8 cellular contexts compared by ENCODE assay signal in the genomic region with DNA sequence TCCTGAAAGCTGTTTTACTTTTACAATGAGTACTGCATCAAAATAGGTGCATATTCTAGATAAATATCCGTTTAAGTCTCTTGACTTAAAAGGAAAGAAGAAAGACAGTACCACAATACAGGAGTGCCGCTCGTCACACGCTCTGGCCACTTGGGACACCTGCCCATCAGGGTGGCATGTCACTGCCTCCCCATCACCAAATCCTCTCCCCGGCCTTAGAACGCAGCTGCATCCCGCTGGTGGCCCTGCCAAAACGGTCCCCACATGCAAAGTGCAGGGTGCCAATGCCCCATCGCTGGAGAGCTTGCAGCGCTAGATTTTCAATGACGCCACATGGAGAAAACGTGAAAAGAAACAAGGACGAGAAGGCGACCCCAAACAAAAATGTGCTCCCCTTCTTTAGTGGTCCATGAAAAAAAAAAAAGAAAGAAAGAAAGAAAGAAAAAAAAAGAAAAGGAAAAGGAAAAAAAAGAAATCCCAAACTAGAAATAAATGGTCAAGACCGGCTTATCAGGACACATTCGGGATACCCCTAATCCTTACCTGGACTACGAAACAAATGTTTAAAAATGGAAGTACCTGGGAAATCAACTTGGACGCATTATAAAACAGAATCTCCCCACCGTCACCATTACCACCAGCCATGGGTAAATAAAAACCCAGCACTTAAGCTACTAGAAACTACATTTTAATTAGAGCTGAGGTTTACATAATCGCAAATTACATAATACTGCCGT. TPM values are rescaled to one million over a fixed set of nuclear protein-coding genes. Genes with fewer than 3 reads are reported as not detected.
A peak's percentile ranks its signal among the peaks of the same experiment; 100 is the strongest.
DNase-seq lines count a peak whose midpoint lies in the region; ATAC-seq and TF ChIP-seq lines count a peak whose summit lies in the region.

No MANE protein-coding gene starts in this region.

- no peak overlapping the region for H2BK5ac ChIP-seq in mesenchymal stem cell (ENCODE audit: low read depth, low read length, poor library complexity, severe bottlenecking)

- H3K4ac ChIP-seq in mesenchymal stem cell (ENCODE audit: low read depth in 1 of 2, low read length in 2 of 2), result no peak overlapping the region

- H3K9me3 ChIP-seq in mesenchymal stem cell (ENCODE audit: control insufficient read depth, low read length), result no peaks in the 10 kb centered on the region

- no peak overlapping the region for H2BK12ac ChIP-seq in mesenchymal stem cell (ENCODE audit: low read length in 2 of 2)

- in situ Hi-C loops in KBM-7 (cut with MboI; ENCODE audit: low pct_unique_long_range_greater_than_20kb, low sequenced_read_pairs), result no loop called here

- no peak overlapping the region for H3K14ac ChIP-seq in mesenchymal stem cell (ENCODE audit: low read length in 2 of 2)

- H2BK15ac ChIP-seq in mesenchymal stem cell (ENCODE audit: low read depth, poor library complexity, severe bottlenecking), result no peak overlapping the region

- no peak overlapping the region for H2AFZ ChIP-seq in mesenchymal stem cell (ENCODE audit: low read depth, low read length)

- H3K4me2 ChIP-seq in mesenchymal stem cell (ENCODE audit: low read length, poor library complexity, severe bottlenecking), result peak overlapping the region; percentile 97

- H3K4me1 ChIP-seq in mesenchymal stem cell (ENCODE audit: control insufficient read depth, insufficient read depth, low read depth, low read length), result peaks cover 8% of the 10 kb centered on the region

- no peak overlapping the region for H3K23ac ChIP-seq in mesenchymal stem cell (ENCODE audit: low read length in 2 of 2)

- peaks cover 5% of the 10 kb centered on the region for H3K79me1 ChIP-seq in mesenchymal stem cell (replicated peaks; ENCODE audit: low read length, poor library complexity, severe bottlenecking)

- no peak overlapping the region for H2AK5ac ChIP-seq in mesenchymal stem cell (ENCODE audit: low read length, severe bottlenecking)

- POLR2A ChIA-PET in activated B cell treated with CpG ODN at 0.5 μM for 24 hours (lab: Charles Lee), result interaction anchor here (0.6 to 2.0 kb wide), 6 partner anchors 59 to 144 kb away, joined by 3 to 21 read pairs (median 4); no protein-coding TSS in a partner anchor

- no peak overlapping the region for H3K27ac ChIP-seq in mesenchymal stem cell (ENCODE audit: low read length, poor library complexity, severe bottlenecking)

- peak overlapping the region; percentile 61 for H4K91ac ChIP-seq in mesenchymal stem cell (ENCODE audit: low read length)

- H3K36me3 Mint-ChIP-seq in activated B cell treated with CpG ODN at 0.5 μM for 24 hours (ENCODE audit: low read depth) (no peaks in the 10 kb centered on the region), chondrocyte (ENCODE audit: low read depth) (no peaks in the 10 kb centered on the region)

- TF ChIP-seq CTCF in activated B cell treated with CpG ODN at 0.5 μM for 24 hours (IDR thresholded peaks at IDR 0.05) (no peak), chondrocyte (IDR thresholded peaks at IDR 0.05) (no peak), omental fat pad (IDR thresholded peaks at IDR 0.05) (no peak)

- DNase-seq in C1 segment of cervical spinal cord (lab: John Stamatoyannopoulos, UW) (peak in 10 of 14 donors; percentile 16 to 69 (median 30)), activated B cell treated with CpG ODN at 0.5 μM for 24 hours (peak; percentile 44), chondrocyte (ENCODE audit: low spot score) (no peak), mesenchymal stem cell (no peak), KBM-7 (no peak), omental fat pad (ENCODE audit: low spot score) (no peak)
- DNase-seq in stimulated activated CD8-positive, alpha-beta memory T cell treated with anti-CD3 and anti-CD28 coated beads, Interleukin-15, amount 100 ng/mL, for 24 hours (ENCODE audit: low read depth), result peak; percentile 9

- 28% methylated on average over 18 of the region's 21 CpGs for WGBS in mesenchymal stem cell

- peak overlapping the region; percentile 90 for H3K9ac ChIP-seq in mesenchymal stem cell (ENCODE audit: low read length)

- no peaks in the 10 kb centered on the region for H3K9me3 Mint-ChIP-seq in activated B cell treated with CpG ODN at 0.5 μM for 24 hours
- H3K9me3 Mint-ChIP-seq in chondrocyte (ENCODE audit: low read depth), result no peaks in the 10 kb centered on the region

- CTCF ChIA-PET in activated B cell treated with CpG ODN at 0.5 μM for 24 hours (lab: Charles Lee), result interaction anchor here (0.6 to 4.9 kb wide), 9 partner anchors 10 to 201 kb away, joined by 3 to 53 read pairs (median 4); no protein-coding TSS in a partner anchor

- H3K4me1 Mint-ChIP-seq in activated B cell treated with CpG ODN at 0.5 μM for 24 hours (peaks cover 22% of the 10 kb centered on the region), chondrocyte (ENCODE audit: low read depth) (peaks cover 30% of the 10 kb centered on the region)

- no peaks in the 10 kb centered on the region for H3K36me3 ChIP-seq in mesenchymal stem cell (ENCODE audit: control insufficient read depth in 1 of 2, insufficient read depth in 2 of 2, low read depth in 1 of 2, low read length in 2 of 2)

- H3K27me3 Mint-ChIP-seq in activated B cell treated with CpG ODN at 0.5 μM for 24 hours, result no peaks in the 10 kb centered on the region
- no peaks in the 10 kb centered on the region for H3K27me3 Mint-ChIP-seq in chondrocyte (ENCODE audit: low read depth)

- H3K4me3 Mint-ChIP-seq in activated B cell treated with CpG ODN at 0.5 μM for 24 hours, result peak overlapping the region; percentile 86
- H3K4me3 Mint-ChIP-seq in chondrocyte (ENCODE audit: unreplicated experiment), result peak overlapping the region; percentile 94

- H3K18ac ChIP-seq in mesenchymal stem cell (ENCODE audit: low read depth in 1 of 2, low read length in 2 of 2), result no peak overlapping the region

- H3K27me3 ChIP-seq in mesenchymal stem cell (ENCODE audit: control insufficient read depth in 1 of 2, insufficient read depth in 1 of 2, low read length in 2 of 2), result peaks cover 0 to 15% of the 10 kb centered on the region in 2 experiments

- intact Hi-C loops in activated B cell treated with CpG ODN at 0.5 μM for 24 hours (cut with micrococcal nuclease), result loop anchor here (1.0 to 5.0 kb wide), 7 partner anchors 61 to 858 kb away; a partner anchor contains a TSS

- H3K27ac Mint-ChIP-seq in activated B cell treated with CpG ODN at 0.5 μM for 24 hours (peak overlapping the region; percentile 77), chondrocyte (ENCODE audit: unreplicated experiment) (peak overlapping the region; percentile 63)

- peak overlapping the region; percentile 17 to 82 for H3K4me3 ChIP-seq in mesenchymal stem cell (ENCODE audit: insufficient read depth in 1 of 2, low read depth in 1 of 2, low read length in 2 of 2)

- H2BK120ac ChIP-seq in mesenchymal stem cell (ENCODE audit: low read depth, low read length), result no peak overlapping the region

- H4K8ac ChIP-seq in mesenchymal stem cell (ENCODE audit: low read length), result peak overlapping the region; percentile 64

- peak; percentile 12 for ATAC-seq in HG02759 (IDR thresholded peaks at IDR 0.05; ENCODE audit: unreplicated experiment)
- ATAC-seq in activated B cell treated with CpG ODN at 0.5 μM for 24 hours (ENCODE audit: low read depth), result peak; percentile 32
- no peak for ATAC-seq in omental fat pad (ENCODE audit: low FRiP score)

RNA-seq across cellular contexts. Expression of a gene that starts 1.1 kb away (rescaled TPM):
- total RNA-seq in activated B cell treated with CpG ODN at 0.5 μM for 24 hours (43.3 and 43.7 TPM in 2 replicates), chondrocyte (97.2 to 117 TPM (median 114 TPM) in 3 replicates), omental fat pad (10 to 100 TPM; 37.4 to 74.3 (median 39.2) TPM)
- 4.8 TPM for polyA plus RNA-seq in mesenchymal stem cell (2013, experiment 1 of 2)
- polyA plus RNA-seq in mesenchymal stem cell (2013, experiment 2 of 2), result 5.1 TPM

Comparison
In these comparisons a context has a peak if more than half of its experiments do, and no peak if none do; other contexts are left out.
1. DNase-seq: peak in C1 segment of cervical spinal cord (10 of 14), activated B cell treated with CpG ODN at 0.5 μM for 24 hours (single experiment) and stimulated activated CD8-positive, alpha-beta memory T cell treated with anti-CD3 and anti-CD28 coated beads, Interleukin-15, amount 100 ng/mL, for 24 hours (single experiment); none in chondrocyte (single experiment), mesenchymal stem cell (single experiment), KBM-7 (single experiment) and omental fat pad (single experiment).